ENCODE assay signal across 13 cellular contexts in genomic region chr6:41704656-41705328, GRCh38. TPM values are rescaled to one million over a fixed set of nuclear protein-coding genes. Genes with fewer than 3 reads are reported as not detected.
A peak's percentile ranks its signal among the peaks of the same experiment; 100 is the strongest.
DNase-seq lines count a peak whose midpoint lies in the region; ATAC-seq, FAIRE-seq and TF ChIP-seq lines count a peak whose summit lies in the region.
"Had no signal": no experiment of that assay in that cellular context is flagged by ENCODE, and none has a peak within 500 bp of the region (broad histone marks: within the 10 kb centered on the region; RNA-seq: fewer than 3 reads in every experiment).

No MANE protein-coding gene starts in this region.

- H3K36me3 ChIP-seq in CD4-positive, CD25-positive, alpha-beta regulatory T cell (ENCODE audit: control insufficient read depth, insufficient read depth, low read length) = no peaks in the 10 kb centered on the region
- H3K36me3 ChIP-seq in K562 (ENCODE audit: control insufficient read depth, insufficient read depth, low read length) (no peaks in the 10 kb centered on the region), osteoblast (ENCODE audit: insufficient read depth, low read length) (no peaks in the 10 kb centered on the region)

- no peaks in the 10 kb centered on the region for H3K36me3 Mint-ChIP-seq in CD4-positive, CD25-positive, alpha-beta regulatory T cell
- H3K36me3 Mint-ChIP-seq in glutamatergic neuron (ENCODE audit: unreplicated experiment) = no peaks in the 10 kb centered on the region
- H3K36me3 Mint-ChIP-seq: mesothelial cell of epicardium had no signal

- in situ Hi-C loops in K562 (cut with MboI) = no loop called here

- no peaks in the 10 kb centered on the region for H3K9me3 Mint-ChIP-seq in CD4-positive, CD25-positive, alpha-beta regulatory T cell
- H3K9me3 Mint-ChIP-seq in glutamatergic neuron (ENCODE audit: unreplicated experiment) = peaks cover 3% of the 10 kb centered on the region
- H3K9me3 Mint-ChIP-seq: mesothelial cell of epicardium had no signal

- no peak for DNase-seq in CD4-positive, CD25-positive, alpha-beta regulatory T cell
- DNase-seq in K562 (ENCODE audit: extremely low read depth in 1 of 4, low spot score in 3 of 4) = no peak
- no peak for DNase-seq in osteoblast (ENCODE audit: insufficient read length, low spot score, missing footprints)
- no peak for DNase-seq in NCI-H2081 treated with DMSO at 0.1 percent for 48 hours (lab: John Stamatoyannopoulos, UW)
- no peak for DNase-seq in glutamatergic neuron
- no peak for DNase-seq in T1000 (lab: John Stamatoyannopoulos, UW)
- DNase-seq: dermis blood vessel endothelial cell, NCI-H510A had no signal

- TF ChIP-seq CTCF in K562 (IDR thresholded peaks at IDR 0.05 in 2 of 3, conservative IDR thresholded peaks at IDR 0.05 in 1 of 3; ENCODE audit: insufficient read depth in 2 of 3, low read depth in 1 of 3, low read length in 3 of 3) (no peak), osteoblast (IDR thresholded peaks at IDR 0.05; ENCODE audit: extremely low read depth, low read depth, low read length) (no peak), glutamatergic neuron (IDR thresholded peaks at IDR 0.05; ENCODE audit: partially characterized antibody, unreplicated experiment) (no peak)

- peaks cover 0 to 49% (median 35%) of the 10 kb centered on the region in 4 donors for H3K4me1 Mint-ChIP-seq in CD4-positive, CD25-positive, alpha-beta regulatory T cell
- peaks cover 2% of the 10 kb centered on the region for H3K4me1 Mint-ChIP-seq in glutamatergic neuron (ENCODE audit: low read depth, unreplicated experiment)

- 28% methylated on average over 6 of the region's 6 CpGs for WGBS in K562 (ENCODE audit: insufficient coverage, low coverage, missing lambda C conversion rate)

- intact Hi-C loops in K562 (cut with micrococcal nuclease) = loop anchor here (10.0 kb wide), 1 partner anchor 340 kb away; no protein-coding TSS in a partner anchor

- ATAC-seq in CD4-positive, CD25-positive, alpha-beta regulatory T cell (ENCODE audit: low read depth in 2 of 2) = no peak
- ATAC-seq in K562 (no peak; the same call in 2 of the 3 replicates), HG02759 (IDR thresholded peaks at IDR 0.05; ENCODE audit: unreplicated experiment) (no peak)

- POLR2A ChIA-PET in K562 (lab: Yijun Ruan, JAX) = interaction anchor here (0.8 to 2.1 kb wide), 4 partner anchors 10 to 61 kb away, joined by 3 to 7 read pairs (median 5); no protein-coding TSS in a partner anchor

- H3K27me3 Mint-ChIP-seq in CD4-positive, CD25-positive, alpha-beta regulatory T cell = no peaks in the 10 kb centered on the region
- H3K27me3 Mint-ChIP-seq in glutamatergic neuron (ENCODE audit: unreplicated experiment) = peaks cover 14% of the 10 kb centered on the region

- H4K20me1 ChIP-seq in K562 (replicated peaks; ENCODE audit: control insufficient read depth, insufficient read depth, low read length) (peaks cover 12% of the 10 kb centered on the region; the same call in 1 of the 2 replicates), osteoblast (ENCODE audit: insufficient read depth, low read length) (peaks cover 6% of the 10 kb centered on the region)

- H3K9me3 ChIP-seq in CD4-positive, CD25-positive, alpha-beta regulatory T cell (ENCODE audit: control insufficient read depth in 2 of 2, low read length in 2 of 2) = no peaks in the 10 kb centered on the region
- H3K9me3 ChIP-seq in K562 (replicated peaks; ENCODE audit: control insufficient read depth, insufficient read depth, low read depth, low read length) (no peaks in the 10 kb centered on the region), osteoblast (ENCODE audit: low read depth, low read length) (no peaks in the 10 kb centered on the region)

- H3K27ac Mint-ChIP-seq in CD4-positive, CD25-positive, alpha-beta regulatory T cell = peak overlapping the region; percentile 12 to 89 (median 82)
- H3K27ac Mint-ChIP-seq in glutamatergic neuron (ENCODE audit: unreplicated experiment) = no peak overlapping the region
- H3K27ac Mint-ChIP-seq: mesothelial cell of epicardium had no signal

- no peak overlapping the region for H3K9ac ChIP-seq in K562 (ENCODE audit: insufficient read depth in 1 of 2, low read depth in 2 of 2, low read length in 2 of 2)

- no peak for TF ChIP-seq EP300 in K562 (IDR thresholded peaks at IDR 0.05; ENCODE audit: low read length)

- no peak overlapping the region for H3K4me3 ChIP-seq in CD4-positive, CD25-positive, alpha-beta regulatory T cell (ENCODE audit: low read depth, low read length)
- H3K4me3 ChIP-seq in K562 (no peak overlapping the region), osteoblast (ENCODE audit: insufficient read depth, low read length) (no peak overlapping the region)

- peaks cover 37% of the 10 kb centered on the region for H3K4me1 ChIP-seq in CD4-positive, CD25-positive, alpha-beta regulatory T cell (ENCODE audit: control insufficient read depth, insufficient read depth, low read length, poor library complexity, severe bottlenecking)
- H3K4me1 ChIP-seq in K562 (replicated peaks in 1 of 2; ENCODE audit: control insufficient read depth in 2 of 2, insufficient read depth in 2 of 2, low read length in 2 of 2) = peaks cover 0 to 10% of the 10 kb centered on the region in 2 experiments; a peak in 2 of 5 replicates
- H3K4me1 ChIP-seq in osteoblast (ENCODE audit: insufficient read depth, low read length) = peaks cover 19% of the 10 kb centered on the region

- peak overlapping the region in 2 of 4 donors; percentile 38 to 56 for H3K4me3 Mint-ChIP-seq in CD4-positive, CD25-positive, alpha-beta regulatory T cell
- no peak overlapping the region for H3K4me3 Mint-ChIP-seq in glutamatergic neuron (ENCODE audit: unreplicated experiment)
- H3K4me3 Mint-ChIP-seq: mesothelial cell of epicardium had no signal

- H3K27me3 ChIP-seq in CD4-positive, CD25-positive, alpha-beta regulatory T cell (ENCODE audit: control insufficient read depth, insufficient read depth, low read length) = no peaks in the 10 kb centered on the region
- H3K27me3 ChIP-seq in K562 (ENCODE audit: control insufficient read depth in 2 of 2, insufficient read depth in 2 of 2, low read length in 2 of 2) (peaks cover 0 to 35% of the 10 kb centered on the region in 2 experiments; a peak in 2 of 5 replicates), osteoblast (ENCODE audit: insufficient read depth, low read length) (no peaks in the 10 kb centered on the region)

- no peak overlapping the region for H3K27ac ChIP-seq in CD4-positive, CD25-positive, alpha-beta regulatory T cell (ENCODE audit: insufficient read depth, low read length, poor library complexity, severe bottlenecking)
- H3K27ac ChIP-seq in K562 (ENCODE audit: extremely low read depth, low read depth, low read length) (no peak overlapping the region), osteoblast (ENCODE audit: low read depth, low read length) (peak overlapping the region; percentile 80)

- H3K79me2 ChIP-seq in K562 (ENCODE audit: control insufficient read depth, insufficient read depth, low read length) (no peaks in the 10 kb centered on the region), osteoblast (ENCODE audit: insufficient read depth, low read length) (peaks cover 17% of the 10 kb centered on the region)

- no peak for TF ChIP-seq RAD21 in K562 (CRISPR knock-in tag; conservative IDR thresholded peaks at IDR 0.05 in 1 of 2, IDR thresholded peaks at IDR 0.05 in 1 of 2)

- H2AFZ ChIP-seq in K562 (ENCODE audit: low read depth, low read length) (no peak overlapping the region), osteoblast (ENCODE audit: low read length) (no peak overlapping the region)

- TF ChIP-seq POLR2A in GM19099 (IDR thresholded peaks at IDR 0.05; ENCODE audit: extremely low read depth, insufficient read length, low read depth) (peak; percentile 69), K562 (conservative IDR thresholded peaks at IDR 0.05) (no peak)

- BruUV-seq in K562 (replicated peaks; lab: Mats Ljungman, UMichigan) = no TSS peak

- no peaks in the 10 kb centered on the region for H3K9me1 ChIP-seq in K562 (ENCODE audit: control insufficient read depth, insufficient read depth, low read length)

- no peak overlapping the region for H3K4me2 ChIP-seq in K562 (ENCODE audit: insufficient read depth, low read length)
- no peak overlapping the region for H3K4me2 ChIP-seq in osteoblast (ENCODE audit: insufficient read depth, low read length)

- FAIRE-seq in K562 (lab: Jason Lieb, UNC) = no peak

- CTCF ChIA-PET in K562 (lab: Yijun Ruan, JAX; ENCODE audit: low intra/inter-chr PET ratio) = interaction anchor here (0.7 to 3.7 kb wide), 2 partner anchors 71 to 380 kb away, joined by 3 to 30 read pairs; no protein-coding TSS in a partner anchor

RNA-seq across cellular contexts. Expression of gene TFEB, which starts 30.6 kb away (rescaled TPM):
- 26.7 TPM for total RNA-seq in CD4-positive, CD25-positive, alpha-beta regulatory T cell
- 10 to 100 TPM in 1 of 4 donors, 1 to 10 TPM in 3; 8.0 to 11.0 (median 8.7) TPM for polyA plus RNA-seq in CD4-positive, CD25-positive, alpha-beta regulatory T cell
- 2.1 and 8.5 TPM in 2 replicates for total RNA-seq in K562 (2011; cell fraction: chromatin; rRNA removed; ENCODE audit: low replicate concordance)
- total RNA-seq in K562 (2011; cell fraction: nucleolus; rRNA removed) = 4.5 and 5.3 TPM in 2 replicates
- total RNA-seq in K562 (2011; cell fraction: nucleoplasm; rRNA removed) = 3.0 and 3.6 TPM in 2 replicates
- total RNA-seq in K562 (2014; rRNA removed) (3.8 and 4.4 TPM in 2 replicates), K562 (2014; rRNA removed; fragmentation: Illumina TruSeq; extraction: Trizol) (0.64 and 0.84 TPM in 2 replicates), K562 (2015; rRNA removed; fragmentation: Illumina TruSeq; extraction: Trizol) (1.1 TPM in 2 replicates), K562 (2021) (3.6 and 4.7 TPM in 2 replicates), osteoblast (5.1 and 5.6 TPM in 2 replicates), glutamatergic neuron (ENCODE audit: unreplicated experiment) (3.1 TPM)
- polyA plus RNA-seq in K562 (2011; rRNA removed) (2.0 and 4.4 TPM in 2 replicates), K562 (2014; fragmentation: Illumina TruSeq; extraction: Trizol) (2.0 TPM in 2 replicates), K562 (2014; fragmentation: Nextera tagmentation; extraction: Ambion mirVana) (under 1 TPM; 0.04 to 0.07 TPM), K562 (2014; rRNA removed) (1.8 and 2.4 TPM in 2 replicates)
- polyA plus RNA-seq in K562 (2011; cell fraction: cytosol; rRNA removed) = 3.6 and 5.6 TPM in 2 replicates
- polyA plus RNA-seq in K562 (2011; cell fraction: nucleus; rRNA removed) = 2.6 and 4.3 TPM in 2 replicates
- 1.7 and 3.4 TPM in 2 replicates for polyA plus RNA-seq in K562 (2012)
- polyA minus RNA-seq in K562 (2011; rRNA and poly(A)+ RNA removed) = 1.3 and 2.2 TPM in 2 replicates
- polyA minus RNA-seq in K562 (2011; cell fraction: cytosol; rRNA and poly(A)+ RNA removed) = 2.2 and 3.1 TPM in 2 replicates
- polyA minus RNA-seq in K562 (2011; cell fraction: nucleus; rRNA and poly(A)+ RNA removed) = 2.3 and 2.7 TPM in 2 replicates

RNA-seq across cellular contexts. Expression of gene PGC, which starts 42.4 kb away (rescaled TPM):
- total RNA-seq in CD4-positive, CD25-positive, alpha-beta regulatory T cell = not detected
- polyA plus RNA-seq in CD4-positive, CD25-positive, alpha-beta regulatory T cell = not detected
- not detected in 2 replicates for total RNA-seq in K562 (2011; cell fraction: chromatin; rRNA removed; ENCODE audit: low replicate concordance)
- total RNA-seq in K562 (2011; cell fraction: nucleolus; rRNA removed) = not detected in 2 replicates
- not detected in 2 replicates for total RNA-seq in K562 (2011; cell fraction: nucleoplasm; rRNA removed)
- total RNA-seq in K562 (2014; rRNA removed) = not detected in 2 replicates
- not detected in 2 replicates for total RNA-seq in K562 (2014; rRNA removed; fragmentation: Illumina TruSeq; extraction: Trizol)
- total RNA-seq in K562 (2015; rRNA removed; fragmentation: Illumina TruSeq; extraction: Trizol) = not detected in 2 replicates
- 0.40 and 0.81 TPM in 2 replicates for total RNA-seq in K562 (2021)
- polyA plus RNA-seq in K562 (2011; rRNA removed) = not detected in 2 replicates
- polyA plus RNA-seq in K562 (2011; cell fraction: cytosol; rRNA removed) = 0.03 TPM in 1 of 2 replicates, not detected in the other
- not detected in 2 replicates for polyA plus RNA-seq in K562 (2011; cell fraction: nucleus; rRNA removed)
- polyA plus RNA-seq in K562 (2012) = not detected in 2 replicates
- polyA plus RNA-seq in K562 (2014; fragmentation: Illumina TruSeq; extraction: Trizol) = not detected in 2 replicates
- under 1 TPM in 1 of 2 experiments, not detected in 1; 0.17 TPM for polyA plus RNA-seq in K562 (2014; fragmentation: Nextera tagmentation; extraction: Ambion mirVana)
- not detected in 2 replicates for polyA plus RNA-seq in K562 (2014; rRNA removed)
- polyA minus RNA-seq in K562 (2011; rRNA and poly(A)+ RNA removed) = not detected in 2 replicates
- 2.1 TPM in 1 of 2 replicates, not detected in the other for polyA minus RNA-seq in K562 (2011; cell fraction: cytosol; rRNA and poly(A)+ RNA removed)
- polyA minus RNA-seq in K562 (2011; cell fraction: nucleus; rRNA and poly(A)+ RNA removed) = not detected in 2 replicates
- not detected in 2 replicates for total RNA-seq in osteoblast
- total RNA-seq in glutamatergic neuron (ENCODE audit: unreplicated experiment) = not detected
- total RNA-seq: dermis blood vessel endothelial cell; LHCN-M2; mesothelial cell of epicardium; T-helper 1 cell treated with Interleukin-12 subunit alpha and Interleukin-12 subunit beta and Interleukin-4 antibody, amounts not matched to agents 30 ng/mL and 1 ng/mL, for 36 hours had no signal
